ENCODE assay signal across 13 cellular contexts in the genomic region with DNA sequence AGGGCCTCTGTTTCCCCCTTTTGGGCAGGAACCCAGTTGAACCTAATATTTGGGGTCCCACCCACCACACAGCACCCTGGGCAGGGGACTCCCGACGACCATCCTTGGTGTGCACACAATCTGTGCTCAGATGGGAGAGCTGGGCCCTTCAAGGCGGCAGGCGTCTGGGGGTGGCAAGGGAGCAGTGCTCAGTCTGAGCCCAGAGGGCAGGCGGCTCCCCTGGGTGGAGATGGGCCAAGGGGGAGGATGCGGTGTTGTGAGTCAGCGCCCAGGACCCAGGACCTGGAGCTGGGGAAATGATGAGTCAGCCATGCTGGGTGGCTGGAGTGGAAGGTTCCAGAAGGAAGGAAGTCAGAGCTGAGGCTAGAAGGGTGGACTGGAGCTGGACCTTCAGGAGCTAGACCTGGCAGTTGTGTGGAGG. TPM values are rescaled to one million over a fixed set of nuclear protein-coding genes. Genes with fewer than 3 reads are reported as not detected.
DNase-seq lines count a peak whose midpoint lies in the region; ATAC-seq and TF ChIP-seq lines count a peak whose summit lies in the region.
"Had no signal": no experiment of that assay in that cellular context is flagged by ENCODE, and none has a peak within 500 bp of the region (broad histone marks: within the 10 kb centered on the region; RNA-seq: fewer than 3 reads in every experiment).

No MANE protein-coding gene starts in this region.

- 94% methylated on average over 7 of the region's 7 CpGs for WGBS in right cardiac atrium

- no peaks in the 10 kb centered on the region for H3K36me3 ChIP-seq in adipocyte (ENCODE audit: control insufficient read depth, insufficient read depth, low read length, severe bottlenecking)
- H3K36me3 ChIP-seq: BLaER1 had no signal

- H3K4me1 ChIP-seq in adipocyte (ENCODE audit: control insufficient read depth, insufficient read depth, low read length) (peaks cover 6% of the 10 kb centered on the region), right cardiac atrium (ENCODE audit: control insufficient read depth, insufficient read depth, low read length) (no peaks in the 10 kb centered on the region)
- H3K4me1 ChIP-seq: BLaER1 had no signal

- ATAC-seq in right cardiac atrium: no peak
- no peak for ATAC-seq in GM18873 (IDR thresholded peaks at IDR 0.05; ENCODE audit: low FRiP score, unreplicated experiment)

- DNase-seq in H4 (ENCODE audit: low spot score) (peak; percentile 68), adipocyte (ENCODE audit: low read depth) (peak; percentile 34), right cardiac atrium (peak in 2 of 3 donors; percentile 10 to 36), pons (ENCODE audit: low spot score) (no peak), DMS114 treated with DMSO at 0.1 percent for 48 hours (lab: John Stamatoyannopoulos, UW; ENCODE audit: unreplicated experiment) (no peak), GM10248 (ENCODE audit: extremely low spot score) (no peak)
- DNase-seq: immature natural killer cell; NCI-H1417 treated with DMSO at 0.1 percent for 48 hours; stimulated activated naive CD4-positive, alpha-beta T cell treated with Interleukin-2 at 50 U/mL for 16 hours; T-helper 9 cell had no signal

- TF ChIP-seq CTCF in 22Rv1 (IDR thresholded peaks at IDR 0.05): no peak
- no peak for TF ChIP-seq CTCF in GM10248 (IDR thresholded peaks at IDR 0.05; ENCODE audit: control extremely low read depth, extremely low read depth, low read depth, missing control alignments)

- POLR2A ChIA-PET in GM10248 (lab: Yijun Ruan, JAX): no interaction called here

- no peak overlapping the region for H3K4me3 ChIP-seq in adipocyte (ENCODE audit: low read length)
- no peak overlapping the region for H3K4me3 ChIP-seq in right cardiac atrium (ENCODE audit: low read length)
- H3K4me3 ChIP-seq: BLaER1 had no signal

- intact Hi-C loops in right cardiac atrium (cut with DNase I): no loop called here

- CTCF ChIA-PET in GM10248 (lab: Yijun Ruan, JAX): interaction anchor here (0.9 to 1.2 kb wide), 2 partner anchors 17 to 292 kb away, joined by 3 to 4 read pairs; no protein-coding TSS in a partner anchor

- H3K27ac ChIP-seq in 22Rv1 (peak overlapping the region; percentile 92), right cardiac atrium (ENCODE audit: low read length) (no peak overlapping the region)
- H3K27ac ChIP-seq: BLaER1 had no signal

- H3K27me3 ChIP-seq in adipocyte (replicated peaks; ENCODE audit: control insufficient read depth, insufficient read depth, low read length) (peaks cover 6% of the 10 kb centered on the region), right cardiac atrium (ENCODE audit: control insufficient read depth, insufficient read depth) (no peaks in the 10 kb centered on the region)
- H3K27me3 ChIP-seq: BLaER1 had no signal

- H3K9me3 ChIP-seq in adipocyte (ENCODE audit: control insufficient read depth, low read length) (no peaks in the 10 kb centered on the region), right cardiac atrium (ENCODE audit: control insufficient read depth, low read length) (no peaks in the 10 kb centered on the region)
- H3K9me3 ChIP-seq: BLaER1 had no signal

- no peak overlapping the region for H3K9ac ChIP-seq in adipocyte (ENCODE audit: low read length)
- H3K9ac ChIP-seq: BLaER1 had no signal

RNA-seq across cellular contexts. Expression of a gene that starts 3.8 kb away (rescaled TPM):
- 0.10 and 0.35 TPM in 2 replicates for total RNA-seq in H4 (2014; rRNA removed; shearing (Covaris generic))
- 1 to 10 TPM in 3 of 4 donors, under 1 TPM in 1; 0.66 to 1.6 (median 1.3) TPM for total RNA-seq in right cardiac atrium
- 0.79 TPM for polyA plus RNA-seq in right cardiac atrium
- polyA plus RNA-seq: immature natural killer cell had no signal

RNA-seq across cellular contexts. Expression of a gene that starts 19.1 kb away (rescaled TPM):
- total RNA-seq in H4 (2014; rRNA removed; shearing (Covaris generic)): 4.3 and 6.1 TPM in 2 replicates
- 1 to 10 TPM; 1.9 to 5.9 (median 2.9) TPM for total RNA-seq in right cardiac atrium
- 3.9 TPM for polyA plus RNA-seq in right cardiac atrium
- polyA plus RNA-seq: immature natural killer cell had no signal

Comparison
In these comparisons a context has a peak if more than half of its experiments do, and no peak if none do; other contexts are left out.
1. DNase-seq: peak in H4 (single experiment), adipocyte (single experiment) and right cardiac atrium (2 of 3); none in pons (single experiment), DMS114 treated with DMSO at 0.1 percent for 48 hours (single experiment) and GM10248 (single experiment).